20 cellular contexts compared by ENCODE assay signal in genomic region chr16:29315046-29315445, GRCh38.
"Had no signal": no experiment of that assay in that cellular context is flagged by ENCODE, and none has a peak within 500 bp of the region (broad histone marks: within the 10 kb centered on the region; RNA-seq: fewer than 3 reads in every experiment).

No MANE protein-coding gene starts in this region.

- ATAC-seq: left lung; right cardiac atrium; stimulated activated memory B cell treated with anti-CD40 and anti-IgM and Interleukin-4, amounts not matched to agents 10 μg/mL and 1 μg/mL and 100 μg/mL, for 72 hours had no signal

- H3K36me3 Mint-ChIP-seq: activated CD4-positive, alpha-beta memory T cell treated with anti-CD3 and anti-CD28 coated beads for 36 hours; activated naive CD8-positive, alpha-beta T cell had no signal

- H3K27ac ChIP-seq: esophagus muscularis mucosa, left lung, prostate gland had no signal

- H3K27me3 Mint-ChIP-seq: activated B cell treated with CpG ODN at 0.5 μM for 24 hours; activated CD4-positive, alpha-beta memory T cell treated with anti-CD3 and anti-CD28 coated beads for 36 hours; activated naive CD8-positive, alpha-beta T cell; stimulated activated memory B cell treated with anti-CD40 and anti-IgM and Interleukin-4, amounts not matched to agents 10 μg/mL and 1 μg/mL and 100 μg/mL, for 72 hours had no signal

- H3K27me3 ChIP-seq: esophagus muscularis mucosa, left lung had no signal

- H3K9me3 Mint-ChIP-seq: activated B cell treated with CpG ODN at 0.5 μM for 24 hours; activated CD4-positive, alpha-beta memory T cell treated with anti-CD3 and anti-CD28 coated beads for 36 hours; activated T-helper 1 cell treated with anti-CD3 and anti-CD28 coated beads, Interleukin-12 subunit alpha, Interleukin-12 subunit beta, Interleukin-2, Interleukin-4 antibody, amounts not matched to agents 30 ng/mL and 10 ng/mL and 1 ng/mL, durations not matched to agents 14 hours and 24 hours and 36 hours; neural crest cell; stimulated activated memory B cell treated with anti-CD40 and anti-IgM and Interleukin-4, amounts not matched to agents 10 μg/mL and 1 μg/mL and 100 μg/mL, for 72 hours had no signal

- H3K4me3 Mint-ChIP-seq: activated B cell treated with CpG ODN at 0.5 μM for 24 hours; activated CD4-positive, alpha-beta memory T cell treated with anti-CD3 and anti-CD28 coated beads for 36 hours; activated naive CD8-positive, alpha-beta T cell; activated T-helper 1 cell treated with anti-CD3 and anti-CD28 coated beads, Interleukin-12 subunit alpha, Interleukin-12 subunit beta, Interleukin-2, Interleukin-4 antibody, amounts not matched to agents 30 ng/mL and 10 ng/mL and 1 ng/mL, durations not matched to agents 14 hours and 24 hours and 36 hours; neural crest cell; stimulated activated memory B cell treated with anti-CD40 and anti-IgM and Interleukin-4, amounts not matched to agents 10 μg/mL and 1 μg/mL and 100 μg/mL, for 72 hours had no signal

- H3K4me3 ChIP-seq: esophagus muscularis mucosa, left lung, prostate gland had no signal

- DNase-seq: activated B cell treated with CpG ODN at 0.5 μM for 24 hours; activated CD4-positive, alpha-beta memory T cell treated with anti-CD3 and anti-CD28 coated beads for 36 hours; activated CD4-positive, alpha-beta T cell treated with anti-CD3 and anti-CD28 coated beads for 4 hours; activated T-cell treated with anti-CD3 and anti-CD28 coated beads for 4 hours; amniotic stem cell; dermis blood vessel endothelial cell; effector memory CD4-positive, alpha-beta T cell; foreskin melanocyte; hypothalamus; stimulated activated CD4-positive, alpha-beta T cell treated with anti-CD3 and anti-CD28 coated beads, Interleukin-4, amount 100 ng/mL, for 4 hours; T-helper 1 cell; T-helper 9 cell had no signal

- H3K27ac Mint-ChIP-seq: activated B cell treated with CpG ODN at 0.5 μM for 24 hours; activated CD4-positive, alpha-beta memory T cell treated with anti-CD3 and anti-CD28 coated beads for 36 hours; activated naive CD8-positive, alpha-beta T cell; activated T-helper 1 cell treated with anti-CD3 and anti-CD28 coated beads, Interleukin-12 subunit alpha, Interleukin-12 subunit beta, Interleukin-2, Interleukin-4 antibody, amounts not matched to agents 30 ng/mL and 10 ng/mL and 1 ng/mL, durations not matched to agents 14 hours and 24 hours and 36 hours; stimulated activated memory B cell treated with anti-CD40 and anti-IgM and Interleukin-4, amounts not matched to agents 10 μg/mL and 1 μg/mL and 100 μg/mL, for 72 hours had no signal

- H3K4me1 ChIP-seq: prostate gland had no signal

- H3K36me3 ChIP-seq: left lung, prostate gland had no signal

- H3K9me3 ChIP-seq: esophagus muscularis mucosa, left lung, prostate gland had no signal
